Comparison of ENCODE assay signal across 1 cellular context in genomic region chr13:31742102-31742695, GRCh38.
TF ChIP-seq lines count a peak whose summit lies in the region.

No MANE protein-coding gene starts in this region.

TF ChIP-seq in H1, 55 proteins besides CTCF, POLR2A, EP300 and RAD21 (continued from another document):
- TF ChIP-seq ATF2 (IDR thresholded peaks at IDR 0.05; ENCODE audit: low read length) = no peak
- TF ChIP-seq CHD2 (IDR thresholded peaks at IDR 0.05; ENCODE audit: low read length) = no peak
